Comparison of ENCODE assay signal across 13 cellular contexts in the genomic region with DNA sequence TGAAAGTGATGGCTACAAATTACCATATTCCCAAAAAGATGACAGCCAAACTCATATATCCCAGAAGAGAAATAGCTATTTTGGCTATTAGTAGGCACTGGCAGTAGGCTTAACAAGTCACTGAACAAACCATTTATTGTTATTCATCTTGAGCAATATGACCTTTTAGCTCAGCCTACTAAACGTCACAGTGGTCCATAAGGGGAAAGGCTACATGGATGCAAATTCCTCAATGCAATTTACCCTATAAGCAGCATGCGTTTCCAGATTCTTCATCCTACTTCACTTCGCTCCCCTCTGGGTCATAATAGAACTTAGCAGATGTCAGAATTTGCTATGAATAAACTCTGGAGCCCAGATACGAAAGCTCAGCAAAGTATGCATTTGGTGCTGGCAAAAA.
DNase-seq lines count a peak whose midpoint lies in the region; ATAC-seq and TF ChIP-seq lines count a peak whose summit lies in the region.
"Had no signal": no experiment of that assay in that cellular context is flagged by ENCODE, and none has a peak within 500 bp of the region (broad histone marks: within the 10 kb centered on the region; RNA-seq: fewer than 3 reads in every experiment).

No MANE protein-coding gene starts in this region.

- no peak for ATAC-seq in effector memory CD8-positive, alpha-beta T cell (replicated peaks)
- ATAC-seq in GM18511 (IDR thresholded peaks at IDR 0.05; ENCODE audit: unreplicated experiment): no peak

- H3K27me3 Mint-ChIP-seq in chondrocyte (ENCODE audit: low read depth) (no peaks in the 10 kb centered on the region), neural crest cell (ENCODE audit: low read depth) (no peaks in the 10 kb centered on the region)
- no peaks in the 10 kb centered on the region for H3K27me3 Mint-ChIP-seq in effector memory CD8-positive, alpha-beta T cell
- H3K27me3 Mint-ChIP-seq: activated B cell treated with CpG ODN at 0.5 μM for 24 hours; CD8-positive, alpha-beta memory T cell had no signal

- H3K27ac Mint-ChIP-seq in chondrocyte (ENCODE audit: unreplicated experiment) (peak overlapping the region; percentile 25), neural crest cell (ENCODE audit: unreplicated experiment) (no peak overlapping the region)
- H3K27ac Mint-ChIP-seq in effector memory CD8-positive, alpha-beta T cell: no peak overlapping the region

- H3K9me3 Mint-ChIP-seq in chondrocyte (ENCODE audit: low read depth) (no peaks in the 10 kb centered on the region), neural crest cell (no peaks in the 10 kb centered on the region)
- H3K9me3 Mint-ChIP-seq in effector memory CD8-positive, alpha-beta T cell: no peaks in the 10 kb centered on the region
- H3K9me3 Mint-ChIP-seq: activated B cell treated with CpG ODN at 0.5 μM for 24 hours; CD8-positive, alpha-beta memory T cell had no signal

- no peaks in the 10 kb centered on the region for H3K36me3 Mint-ChIP-seq in chondrocyte (ENCODE audit: low read depth)
- no peaks in the 10 kb centered on the region for H3K36me3 Mint-ChIP-seq in neural crest cell (ENCODE audit: low read depth)
- H3K36me3 Mint-ChIP-seq in effector memory CD8-positive, alpha-beta T cell (ENCODE audit: insufficient read depth): peaks cover 19% of the 10 kb centered on the region

- no peak for TF ChIP-seq CTCF in chondrocyte (IDR thresholded peaks at IDR 0.05)
- no peak for TF ChIP-seq CTCF in neural crest cell (conservative IDR thresholded peaks at IDR 0.05)
- TF ChIP-seq CTCF in GM10266 (IDR thresholded peaks at IDR 0.05; ENCODE audit: control insufficient read depth, insufficient read depth, low read depth, missing control alignments): no peak

- H3K4me1 Mint-ChIP-seq in chondrocyte (ENCODE audit: low read depth) (peaks cover 42% of the 10 kb centered on the region), neural crest cell (peaks cover 39% of the 10 kb centered on the region)
- peaks cover 51 to 78% of the 10 kb centered on the region in 2 donors for H3K4me1 Mint-ChIP-seq in effector memory CD8-positive, alpha-beta T cell (ENCODE audit: low read depth in 2 of 2)

- in situ Hi-C loops in ACHN (cut with HindIII; ENCODE audit: low pct_ligation_motif_present, low pct_unique_long_range_greater_than_20kb, low sequenced_read_pairs): no loop called here

- DNase-seq in AG08396 (ENCODE audit: low spot score): peak; percentile 6
- DNase-seq in HuH-7 (ENCODE audit: low spot score): peak; percentile 18
- no peak for DNase-seq in chondrocyte (ENCODE audit: low spot score)
- DNase-seq in neural crest cell (ENCODE audit: low read depth, low spot score): no peak
- no peak for DNase-seq in ACHN
- no peak for DNase-seq in effector memory CD8-positive, alpha-beta T cell
- no peak for DNase-seq in GM10266 (ENCODE audit: extremely low spot score)
- DNase-seq: activated B cell treated with CpG ODN at 0.5 μM for 24 hours; activated gamma-delta T cell treated with Interleukin-2 at 50 U/mL for 16 hours; CD8-positive, alpha-beta memory T cell; NCI-H1436; spleen had no signal

- H3K4me3 Mint-ChIP-seq in chondrocyte (ENCODE audit: unreplicated experiment) (no peak overlapping the region), neural crest cell (peak overlapping the region; percentile 24)
- H3K4me3 Mint-ChIP-seq in effector memory CD8-positive, alpha-beta T cell: no peak overlapping the region
- H3K4me3 Mint-ChIP-seq: activated B cell treated with CpG ODN at 0.5 μM for 24 hours; CD8-positive, alpha-beta memory T cell had no signal

Comparison
In these comparisons a context has a peak if more than half of its experiments do, and no peak if none do; other contexts are left out.
1. DNase-seq: peak in AG08396 (single experiment) and HuH-7 (single experiment); none in chondrocyte (single experiment), neural crest cell (single experiment), ACHN (single experiment), effector memory CD8-positive, alpha-beta T cell (0 of 3) and GM10266 (single experiment).